In the genomic region with DNA sequence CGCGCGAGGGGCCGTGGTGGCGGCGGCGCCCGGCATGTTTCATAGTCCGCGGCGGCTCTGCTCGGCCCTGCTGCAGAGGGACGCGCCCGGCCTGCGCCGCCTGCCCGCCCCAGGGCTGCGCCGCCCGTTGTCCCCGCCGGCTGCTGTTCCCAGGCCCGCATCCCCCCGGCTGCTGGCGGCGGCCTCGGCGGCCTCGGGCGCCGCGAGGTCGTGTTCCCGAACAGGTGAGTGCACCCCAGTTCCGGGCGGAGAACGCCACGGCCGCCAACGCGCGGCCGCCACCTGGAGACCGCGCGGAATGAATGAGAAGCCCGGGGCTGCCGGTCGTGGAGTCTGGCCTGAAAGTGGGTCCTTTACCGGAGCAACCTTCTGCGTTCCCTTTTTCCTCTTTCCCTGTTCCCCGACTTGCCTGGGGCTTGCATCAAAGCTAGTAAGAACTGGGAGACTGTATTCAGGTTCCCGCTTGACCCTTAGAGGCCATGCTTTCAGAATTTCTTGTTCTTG, we compare ENCODE assay signal across 8 cellular contexts. TPM values are rescaled to one million over a fixed set of nuclear protein-coding genes. Genes with fewer than 3 reads are reported as not detected.
DNase-seq lines count a peak whose midpoint lies in the region; ATAC-seq and TF ChIP-seq lines count a peak whose summit lies in the region.

No MANE protein-coding gene starts in this region.

- H3K27ac ChIP-seq in HCT116 (ENCODE audit: low read depth, low read length) (peak overlapping the region; percentile 82), vagina (peak overlapping the region; percentile 93)

- RAD21 ChIA-PET in HCT116 (lab: Charles Lee; ENCODE audit: low non-redundant PET in 1 of 2, low total read pairs in 2 of 2, uncharacterized antibody in 2 of 2, unreplicated experiment in 2 of 2) = no interaction called here

- peak; percentile 62 for DNase-seq in DMS53 (lab: John Stamatoyannopoulos, UW)
- DNase-seq in DMS53 treated with DMSO at 0.1 percent for 48 hours (lab: John Stamatoyannopoulos, UW; ENCODE audit: unreplicated experiment) = no peak
- DNase-seq in HCT116 (ENCODE audit: low read depth, low spot score) = no peak
- peak; percentile 63 for DNase-seq in NAMALWA (ENCODE audit: low spot score)
- no peak for DNase-seq in activated T-cell treated with anti-CD3 and anti-CD28 coated beads, Interleukin-2, amount 50 U/mL, for 24 hours
- peak in 1 of 2 donors; percentile 51 for DNase-seq in foreskin fibroblast
- DNase-seq in nucleus accumbens (lab: John Stamatoyannopoulos, UW) = peak in 33 of 56 donors; percentile 7 to 71 (median 43)
- DNase-seq in vagina (ENCODE audit: extremely low spot score in 2 of 2) = no peak

- intact Hi-C loops in HCT116 (cut with micrococcal nuclease) = loop anchor here (2.0 to 5.0 kb wide), 3 partner anchors 67 to 286 kb away; partner anchors contain the start of genes ELF2, NAA15 and NDUFC1
- intact Hi-C loops in vagina (cut with DNase I) = no loop called here

- peaks cover 52% of the 10 kb centered on the region for H3K79me2 ChIP-seq in HCT116 (ENCODE audit: insufficient read depth, low read length)

- CTCF ChIA-PET in HCT116 (lab: Charles Lee) = interaction anchor here (2.1 kb wide), 1 partner anchor 15 kb away, joined by 16 read pairs; no protein-coding TSS in a partner anchor

- H3K27me3 ChIP-seq in HCT116 (ENCODE audit: insufficient read depth, low read length) = no peaks in the 10 kb centered on the region
- H3K27me3 ChIP-seq in vagina = no peaks in the 10 kb centered on the region

- peak overlapping the region; percentile 90 for H3K9ac ChIP-seq in HCT116 (ENCODE audit: low read length)

- no peak for TF ChIP-seq POLR2A in HCT116 (IDR thresholded peaks at IDR 0.05; ENCODE audit: borderline replicate concordance, extremely low read depth, insufficient read depth, insufficient read length)
- no peak for TF ChIP-seq POLR2A in vagina (IDR thresholded peaks at IDR 0.05)

- peaks cover 3 to 20% of the 10 kb centered on the region in 2 experiments; a peak in 1 of 4 replicates for H3K36me3 ChIP-seq in HCT116 (ENCODE audit: control insufficient read depth in 1 of 2, insufficient read depth in 2 of 2, low read length in 2 of 2)
- H3K36me3 ChIP-seq in vagina = no peaks in the 10 kb centered on the region

- H2AFZ ChIP-seq in HCT116 (ENCODE audit: low read depth, low read length, poor library complexity, severe bottlenecking) = no peak overlapping the region

- H3K27ac Mint-ChIP-seq in activated T-cell treated with anti-CD3 and anti-CD28 coated beads, Interleukin-2, amount 50 U/mL, for 24 hours = peak overlapping the region; percentile 100

- peaks cover 7% of the 10 kb centered on the region; the same call in 1 of the 2 replicates for H4K20me1 ChIP-seq in HCT116 (ENCODE audit: insufficient read depth)

- no peaks in the 10 kb centered on the region for H3K9me3 Mint-ChIP-seq in activated T-cell treated with anti-CD3 and anti-CD28 coated beads, Interleukin-2, amount 50 U/mL, for 24 hours

- no peak for TF ChIP-seq RAD21 in HCT116 (IDR thresholded peaks at IDR 0.05; ENCODE audit: low read depth)

- peaks cover 49% of the 10 kb centered on the region for H3K4me1 Mint-ChIP-seq in activated T-cell treated with anti-CD3 and anti-CD28 coated beads, Interleukin-2, amount 50 U/mL, for 24 hours (ENCODE audit: low read depth)

- H3K4me3 ChIP-seq in HCT116 (replicated peaks in 1 of 2; ENCODE audit: low read depth in 1 of 2, low read length in 2 of 2) (peak overlapping the region; percentile 88 to 93), foreskin fibroblast (ENCODE audit: low read depth in 1 of 2, low read length in 2 of 2) (peak overlapping the region; percentile 67 to 84), vagina (peak overlapping the region; percentile 58 to 85)

- peak overlapping the region; percentile 94 for H3K4me3 Mint-ChIP-seq in activated T-cell treated with anti-CD3 and anti-CD28 coated beads, Interleukin-2, amount 50 U/mL, for 24 hours

- H3K4me1 ChIP-seq in HCT116 (ENCODE audit: control insufficient read depth in 1 of 2, insufficient read depth in 2 of 2, low read length in 2 of 2) (peaks cover 20 to 52% of the 10 kb centered on the region in 2 experiments), vagina (peaks cover 24% of the 10 kb centered on the region)

- TF ChIP-seq CTCF in HCT116 (IDR thresholded peaks at IDR 0.05 in 2 of 3, conservative IDR thresholded peaks at IDR 0.05 in 1 of 3; ENCODE audit: borderline replicate concordance in 1 of 3, insufficient read depth in 1 of 3, low read depth in 2 of 3, low read length in 2 of 3) (no peak), foreskin fibroblast (IDR thresholded peaks at IDR 0.05; ENCODE audit: low read depth, low read length) (no peak), vagina (IDR thresholded peaks at IDR 0.05) (no peak)

- peaks cover 32% of the 10 kb centered on the region for H3K36me3 Mint-ChIP-seq in activated T-cell treated with anti-CD3 and anti-CD28 coated beads, Interleukin-2, amount 50 U/mL, for 24 hours (ENCODE audit: low read depth)

- no TSS peak for BruUV-seq in HCT116 (replicated peaks; lab: Mats Ljungman, UMichigan)

- POLR2A ChIA-PET in HCT116 (lab: Charles Lee) = interaction anchor here (1.0 to 1.1 kb wide), 2 partner anchors 14 to 161 kb away, joined by 4 to 6 read pairs; partner anchors contain the start of gene ELF2

- peak overlapping the region; percentile 81 for H3K4me2 ChIP-seq in HCT116 (ENCODE audit: low read length)

- H3K9me3 ChIP-seq in HCT116 (ENCODE audit: control insufficient read depth in 1 of 2, insufficient read depth in 1 of 2, low read depth in 1 of 2, low read length in 2 of 2) (no peaks in the 10 kb centered on the region), vagina (no peaks in the 10 kb centered on the region)

- ATAC-seq in HCT116 = no peak; the same call in 1 of the 2 replicates

- H3K9me2 ChIP-seq in HCT116 (ENCODE audit: insufficient read depth) = no peaks in the 10 kb centered on the region

- H3K27me3 Mint-ChIP-seq in activated T-cell treated with anti-CD3 and anti-CD28 coated beads, Interleukin-2, amount 50 U/mL, for 24 hours = no peaks in the 10 kb centered on the region

TF ChIP-seq in HCT116, 20 proteins besides CTCF, POLR2A, EP300 and RAD21:
- TF ChIP-seq, protein P1, sequence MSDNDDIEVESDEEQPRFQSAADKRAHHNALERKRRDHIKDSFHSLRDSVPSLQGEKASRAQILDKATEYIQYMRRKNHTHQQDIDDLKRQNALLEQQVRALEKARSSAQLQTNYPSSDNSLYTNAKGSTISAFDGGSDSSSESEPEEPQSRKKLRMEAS (IDR thresholded peaks at IDR 0.05) = no peak
- peak; percentile 89; the same call in 1 of the 2 replicates for TF ChIP-seq ZFX (IDR thresholded peaks at IDR 0.05)

RNA-seq across cellular contexts. Expression of gene NOCT, which starts 0.4 kb away (rescaled TPM):
- total RNA-seq in HCT116 (2021; ENCODE audit: unreplicated experiment) = 20.4 TPM
- polyA plus RNA-seq in HCT116 (2012) = 12.5 and 15.2 TPM in 2 replicates
- total RNA-seq in vagina = 4.2 TPM

Comparison
In these comparisons a context has a peak if more than half of its experiments do, and no peak if none do; other contexts are left out.
1. DNase-seq: peak in DMS53 (single experiment), NAMALWA (single experiment) and nucleus accumbens (33 of 56); none in DMS53 treated with DMSO at 0.1 percent for 48 hours (single experiment), HCT116 (single experiment), activated T-cell treated with anti-CD3 and anti-CD28 coated beads, Interleukin-2, amount 50 U/mL, for 24 hours (single experiment) and vagina (0 of 2).
2. Peak in every context shown above with its lines, with median percentiles within 50 percentile points of each other: H3K4me3 ChIP-seq.